21 cellular contexts compared by ENCODE assay signal in the genomic region with DNA sequence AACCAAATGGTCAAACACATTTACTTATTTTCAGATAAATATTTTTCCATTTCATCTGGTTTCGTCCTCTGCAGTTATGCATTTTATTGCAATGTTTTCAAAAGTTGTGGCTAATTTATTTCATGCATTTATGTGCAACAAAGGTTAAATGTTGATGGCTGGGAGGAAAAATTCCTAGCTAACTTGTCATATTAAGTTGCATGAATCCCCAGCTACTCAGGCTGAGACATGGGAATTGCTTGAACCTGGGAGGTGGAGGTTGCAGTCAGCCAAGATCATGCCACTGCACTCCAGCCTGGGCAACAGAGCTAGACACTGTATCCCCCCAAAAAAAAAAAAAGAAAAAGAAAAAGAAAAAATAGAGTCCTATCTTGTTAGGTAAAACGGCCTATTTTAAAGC.
DNase-seq lines count a peak whose midpoint lies in the region; ATAC-seq and TF ChIP-seq lines count a peak whose summit lies in the region.
"Had no signal": no experiment of that assay in that cellular context is flagged by ENCODE, and none has a peak within 500 bp of the region (broad histone marks: within the 10 kb centered on the region; RNA-seq: fewer than 3 reads in every experiment).

No MANE protein-coding gene starts in this region.

- H3K27me3 ChIP-seq in A673 (replicated peaks; ENCODE audit: insufficient read depth, low read depth, low read length, poor library complexity) = no peaks in the 10 kb centered on the region
- H3K27me3 ChIP-seq in brain microvascular endothelial cell (replicated peaks) = no peaks in the 10 kb centered on the region
- no peaks in the 10 kb centered on the region for H3K27me3 ChIP-seq in CD8-positive, alpha-beta memory T cell (ENCODE audit: insufficient read depth, low read length, poor library complexity, severe bottlenecking)
- no peaks in the 10 kb centered on the region for H3K27me3 ChIP-seq in suprapubic skin
- H3K27me3 ChIP-seq: foreskin keratinocyte, Peyer's patch had no signal

- BruUV-seq in A673 (replicated peaks; lab: Mats Ljungman, UMichigan) = no TSS peak

- WGBS in suprapubic skin = 65% methylated on average over 2 of the region's 2 CpGs

- no peak for ATAC-seq in natural killer cell treated with Interleukin-12 subunit alpha and Interleukin-12 subunit beta and Interleukin-15 and Interleukin-18, amount 100 ng/mL, for 72 hours
- ATAC-seq: activated CD8-positive, alpha-beta memory T cell treated with anti-CD3 and anti-CD28 coated beads, Interleukin-2, amount 10 ng/mL, durations not matched to agents 7 days and 5 days; activated naive CD8-positive, alpha-beta T cell treated with anti-CD3 and anti-CD28 coated beads, Interleukin-2, amount 50 U/mL, for 24 hours; activated T-helper 17 cell treated with anti-CD3 and anti-CD28 coated beads, Interleukin-2, amount 50 U/mL, for 72 hours; effector memory CD8-positive, alpha-beta T cell; foreskin keratinocyte had no signal

- H3K27ac Mint-ChIP-seq in CD8-positive, alpha-beta memory T cell = no peak overlapping the region
- no peak overlapping the region for H3K27ac Mint-ChIP-seq in natural killer cell treated with Interleukin-12 subunit alpha and Interleukin-12 subunit beta and Interleukin-15 and Interleukin-18, amount 100 ng/mL, for 72 hours
- H3K27ac Mint-ChIP-seq: activated CD8-positive, alpha-beta memory T cell treated with anti-CD3 and anti-CD28 coated beads, Interleukin-2, amount 10 ng/mL, durations not matched to agents 7 days and 5 days; activated naive CD8-positive, alpha-beta T cell treated with anti-CD3 and anti-CD28 coated beads, Interleukin-2, amount 50 U/mL, for 24 hours; activated T-helper 17 cell treated with anti-CD3 and anti-CD28 coated beads, Interleukin-2, amount 50 U/mL, for 72 hours; CD4-positive, CD25-positive, alpha-beta regulatory T cell; effector memory CD8-positive, alpha-beta T cell; nephron progenitor cell had no signal

- TF ChIP-seq CTCF in A673 (conservative IDR thresholded peaks at IDR 0.05; ENCODE audit: low read depth, low read length) (no peak), brain microvascular endothelial cell (IDR thresholded peaks at IDR 0.05; ENCODE audit: low read depth, low read length, missing control alignments) (no peak), foreskin fibroblast (IDR thresholded peaks at IDR 0.05; ENCODE audit: low read depth, low read length) (no peak), suprapubic skin (IDR thresholded peaks at IDR 0.05) (no peak)

- intact Hi-C loops in A673 (cut with micrococcal nuclease; ENCODE audit: unreplicated experiment) = no loop called here

- peaks cover 3 to 25% (median 6%) of the 10 kb centered on the region in 5 donors for H3K9me3 Mint-ChIP-seq in CD8-positive, alpha-beta memory T cell
- H3K9me3 Mint-ChIP-seq in natural killer cell treated with Interleukin-12 subunit alpha and Interleukin-12 subunit beta and Interleukin-15 and Interleukin-18, amount 100 ng/mL, for 72 hours = peaks cover 3% of the 10 kb centered on the region
- H3K9me3 Mint-ChIP-seq: nephron progenitor cell had no signal

- H3K4me3 ChIP-seq in A673 (ENCODE audit: low read depth, low read length, poor library complexity, severe bottlenecking) = no peak overlapping the region
- H3K4me3 ChIP-seq in brain microvascular endothelial cell (ENCODE audit: low read depth, low read length) = no peak overlapping the region
- H3K4me3 ChIP-seq in foreskin fibroblast (ENCODE audit: low read depth in 1 of 2, low read length in 2 of 2) = no peak overlapping the region
- H3K4me3 ChIP-seq in CD8-positive, alpha-beta memory T cell (ENCODE audit: low read length) = no peak overlapping the region
- H3K4me3 ChIP-seq in suprapubic skin = no peak overlapping the region
- H3K4me3 ChIP-seq: Peyer's patch had no signal

- H3K27ac ChIP-seq in A673 (ENCODE audit: low read depth, low read length, poor library complexity, severe bottlenecking) (peak overlapping the region; percentile 52), brain microvascular endothelial cell (peak overlapping the region; percentile 76), suprapubic skin (no peak overlapping the region)
- no peak overlapping the region for H3K27ac ChIP-seq in CD8-positive, alpha-beta memory T cell (ENCODE audit: low read depth, low read length)
- H3K27ac ChIP-seq: foreskin keratinocyte, Peyer's patch had no signal

- POLR2A ChIA-PET in A673 (lab: Charles Lee; ENCODE audit: low non-redundant PET) = interaction anchor here (0.7 kb wide), 1 partner anchor 685 kb away, joined by 5 read pairs; no protein-coding TSS in a partner anchor
- POLR2A ChIA-PET in CD8-positive, alpha-beta memory T cell (lab: Charles Lee) = no interaction called here

- in situ Hi-C loops in brain microvascular endothelial cell (cut with HindIII; ENCODE audit: low pct_ligation_motif_present, low sequenced_read_pairs) = no loop called here

- no peak for TF ChIP-seq POLR2A in suprapubic skin (IDR thresholded peaks at IDR 0.05)

- H3K4me1 Mint-ChIP-seq in CD8-positive, alpha-beta memory T cell = no peaks in the 10 kb centered on the region
- H3K4me1 Mint-ChIP-seq in natural killer cell treated with Interleukin-12 subunit alpha and Interleukin-12 subunit beta and Interleukin-15 and Interleukin-18, amount 100 ng/mL, for 72 hours (ENCODE audit: low read depth in 2 of 2) = no peaks in the 10 kb centered on the region
- H3K4me1 Mint-ChIP-seq: activated CD8-positive, alpha-beta memory T cell treated with anti-CD3 and anti-CD28 coated beads, Interleukin-2, amount 10 ng/mL, durations not matched to agents 7 days and 5 days; activated naive CD8-positive, alpha-beta T cell treated with anti-CD3 and anti-CD28 coated beads, Interleukin-2, amount 50 U/mL, for 24 hours; activated T-helper 17 cell treated with anti-CD3 and anti-CD28 coated beads, Interleukin-2, amount 50 U/mL, for 72 hours; CD4-positive, CD25-positive, alpha-beta regulatory T cell; central memory CD8-positive, alpha-beta T cell had no signal

- peak; percentile 17 for DNase-seq in A673 (ENCODE audit: low spot score)
- DNase-seq in M059J (ENCODE audit: low read depth) = peak; percentile 79
- peak; percentile 43 for DNase-seq in brain microvascular endothelial cell
- DNase-seq in foreskin fibroblast = peak; percentile 8 to 35
- no peak for DNase-seq in CD8-positive, alpha-beta memory T cell
- DNase-seq in natural killer cell treated with Interleukin-12 subunit alpha and Interleukin-12 subunit beta and Interleukin-15 and Interleukin-18, amount 100 ng/mL, for 72 hours (ENCODE audit: low spot score) = no peak
- no peak for DNase-seq in stimulated activated CD4-positive, alpha-beta T cell treated with anti-CD3 and anti-CD28 coated beads, Interleukin-15, amount 100 ng/mL, for 24 hours
- DNase-seq in suprapubic skin (ENCODE audit: low spot score in 2 of 2) = no peak
- DNase-seq: activated CD4-positive, alpha-beta T cell treated with anti-CD3 and anti-CD28 coated beads for 48 hours; activated CD8-positive, alpha-beta memory T cell treated with anti-CD3 and anti-CD28 coated beads, Interleukin-2, amount 10 ng/mL, durations not matched to agents 7 days and 5 days; activated naive CD8-positive, alpha-beta T cell treated with anti-CD3 and anti-CD28 coated beads, Interleukin-2, amount 50 U/mL, for 24 hours; CD4-positive, CD25-positive, alpha-beta regulatory T cell; effector memory CD8-positive, alpha-beta T cell; H7; MM.1S; Peyer's patch; stimulated activated CD4-positive, alpha-beta T cell treated with anti-CD3 and anti-CD28 coated beads, Interleukin-12 subunit alpha, Interleukin-12 subunit beta, amount 100 ng/mL, for 4 hours had no signal

- H3K9me3 ChIP-seq in A673 (ENCODE audit: low read depth, low read length, poor library complexity, severe bottlenecking) (no peaks in the 10 kb centered on the region), suprapubic skin (no peaks in the 10 kb centered on the region)
- no peaks in the 10 kb centered on the region for H3K9me3 ChIP-seq in CD8-positive, alpha-beta memory T cell (ENCODE audit: low read length)
- H3K9me3 ChIP-seq: Peyer's patch had no signal

- CTCF ChIA-PET in A673 (lab: Charles Lee) = interaction anchor here (1.0 kb wide), 1 partner anchor 331 kb away, joined by 3 read pairs; no protein-coding TSS in a partner anchor
- CTCF ChIA-PET in CD8-positive, alpha-beta memory T cell (lab: Charles Lee) = no interaction called here

- no peaks in the 10 kb centered on the region for H3K27me3 Mint-ChIP-seq in CD8-positive, alpha-beta memory T cell
- no peaks in the 10 kb centered on the region for H3K27me3 Mint-ChIP-seq in natural killer cell treated with Interleukin-12 subunit alpha and Interleukin-12 subunit beta and Interleukin-15 and Interleukin-18, amount 100 ng/mL, for 72 hours
- H3K27me3 Mint-ChIP-seq: activated CD8-positive, alpha-beta memory T cell treated with anti-CD3 and anti-CD28 coated beads, Interleukin-2, amount 10 ng/mL, durations not matched to agents 7 days and 5 days; activated naive CD8-positive, alpha-beta T cell treated with anti-CD3 and anti-CD28 coated beads, Interleukin-2, amount 50 U/mL, for 24 hours; activated T-helper 17 cell treated with anti-CD3 and anti-CD28 coated beads, Interleukin-2, amount 50 U/mL, for 72 hours; CD4-positive, CD25-positive, alpha-beta regulatory T cell; central memory CD8-positive, alpha-beta T cell; effector memory CD8-positive, alpha-beta T cell had no signal

- no peak overlapping the region for H3K4me3 Mint-ChIP-seq in CD8-positive, alpha-beta memory T cell
- no peak overlapping the region for H3K4me3 Mint-ChIP-seq in natural killer cell treated with Interleukin-12 subunit alpha and Interleukin-12 subunit beta and Interleukin-15 and Interleukin-18, amount 100 ng/mL, for 72 hours
- H3K4me3 Mint-ChIP-seq: activated CD8-positive, alpha-beta memory T cell treated with anti-CD3 and anti-CD28 coated beads, Interleukin-2, amount 10 ng/mL, durations not matched to agents 7 days and 5 days; activated naive CD8-positive, alpha-beta T cell treated with anti-CD3 and anti-CD28 coated beads, Interleukin-2, amount 50 U/mL, for 24 hours; activated T-helper 17 cell treated with anti-CD3 and anti-CD28 coated beads, Interleukin-2, amount 50 U/mL, for 72 hours; CD4-positive, CD25-positive, alpha-beta regulatory T cell; central memory CD8-positive, alpha-beta T cell; effector memory CD8-positive, alpha-beta T cell; nephron progenitor cell had no signal

- H3K4me1 ChIP-seq in A673 (ENCODE audit: insufficient read depth, low read length, poor library complexity, severe bottlenecking) (peaks cover 24% of the 10 kb centered on the region), suprapubic skin (no peaks in the 10 kb centered on the region)
- H3K4me1 ChIP-seq in CD8-positive, alpha-beta memory T cell (ENCODE audit: insufficient read depth, low read length) = no peaks in the 10 kb centered on the region
- H3K4me1 ChIP-seq: foreskin keratinocyte, Peyer's patch had no signal

- TF ChIP-seq EP300 in suprapubic skin (IDR thresholded peaks at IDR 0.05) = no peak

- no peaks in the 10 kb centered on the region for H3K36me3 Mint-ChIP-seq in CD8-positive, alpha-beta memory T cell
- H3K36me3 Mint-ChIP-seq in natural killer cell treated with Interleukin-12 subunit alpha and Interleukin-12 subunit beta and Interleukin-15 and Interleukin-18, amount 100 ng/mL, for 72 hours = no peaks in the 10 kb centered on the region
- H3K36me3 Mint-ChIP-seq: activated CD8-positive, alpha-beta memory T cell treated with anti-CD3 and anti-CD28 coated beads, Interleukin-2, amount 10 ng/mL, durations not matched to agents 7 days and 5 days; CD4-positive, CD25-positive, alpha-beta regulatory T cell had no signal

- H3K36me3 ChIP-seq in A673 (ENCODE audit: insufficient read depth, low read length, poor library complexity, severe bottlenecking) = no peaks in the 10 kb centered on the region
- H3K36me3 ChIP-seq in brain microvascular endothelial cell (replicated peaks) = no peaks in the 10 kb centered on the region
- no peaks in the 10 kb centered on the region for H3K36me3 ChIP-seq in CD8-positive, alpha-beta memory T cell (ENCODE audit: insufficient read depth, low read length)
- no peaks in the 10 kb centered on the region for H3K36me3 ChIP-seq in suprapubic skin
- H3K36me3 ChIP-seq: Peyer's patch had no signal

Comparison
In these comparisons a context has a peak if more than half of its experiments do, and no peak if none do; other contexts are left out.
1. DNase-seq: peak in A673 (single experiment), M059J (single experiment), brain microvascular endothelial cell (single experiment) and foreskin fibroblast (2 of 2); none in CD8-positive, alpha-beta memory T cell (0 of 5), natural killer cell treated with Interleukin-12 subunit alpha and Interleukin-12 subunit beta and Interleukin-15 and Interleukin-18, amount 100 ng/mL, for 72 hours (single experiment), stimulated activated CD4-positive, alpha-beta T cell treated with anti-CD3 and anti-CD28 coated beads, Interleukin-15, amount 100 ng/mL, for 24 hours (single experiment) and suprapubic skin (0 of 2).
2. H3K27ac ChIP-seq: peak in A673 (single experiment) and brain microvascular endothelial cell (single experiment); none in CD8-positive, alpha-beta memory T cell (single experiment) and suprapubic skin (single experiment).